ENCODE assay signal across 1 cellular context in the genomic region with DNA sequence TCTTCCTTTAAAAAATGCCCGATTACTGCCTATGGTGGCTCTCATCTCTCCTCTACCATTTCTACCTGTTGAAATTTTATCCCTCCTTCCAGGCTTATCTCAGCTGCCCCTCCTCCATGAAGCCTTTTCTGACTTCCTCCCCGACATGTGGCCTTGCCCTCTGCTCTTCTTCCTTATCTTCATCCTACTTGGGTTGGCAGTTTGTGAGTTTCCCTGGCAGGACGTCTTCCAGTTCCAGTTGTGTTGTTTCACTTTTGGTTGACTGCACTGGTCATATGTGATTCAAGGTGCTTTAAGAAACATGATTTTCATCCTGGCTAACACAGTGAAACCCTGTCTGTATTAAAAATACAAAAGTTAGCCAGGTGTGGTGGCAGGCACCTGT.
TF ChIP-seq lines count a peak whose summit lies in the region.

No MANE protein-coding gene starts in this region.

TF ChIP-seq in GM23338, 12 proteins besides CTCF, POLR2A, EP300 and RAD21 (continued from another document):
- TF ChIP-seq, protein P1, sequence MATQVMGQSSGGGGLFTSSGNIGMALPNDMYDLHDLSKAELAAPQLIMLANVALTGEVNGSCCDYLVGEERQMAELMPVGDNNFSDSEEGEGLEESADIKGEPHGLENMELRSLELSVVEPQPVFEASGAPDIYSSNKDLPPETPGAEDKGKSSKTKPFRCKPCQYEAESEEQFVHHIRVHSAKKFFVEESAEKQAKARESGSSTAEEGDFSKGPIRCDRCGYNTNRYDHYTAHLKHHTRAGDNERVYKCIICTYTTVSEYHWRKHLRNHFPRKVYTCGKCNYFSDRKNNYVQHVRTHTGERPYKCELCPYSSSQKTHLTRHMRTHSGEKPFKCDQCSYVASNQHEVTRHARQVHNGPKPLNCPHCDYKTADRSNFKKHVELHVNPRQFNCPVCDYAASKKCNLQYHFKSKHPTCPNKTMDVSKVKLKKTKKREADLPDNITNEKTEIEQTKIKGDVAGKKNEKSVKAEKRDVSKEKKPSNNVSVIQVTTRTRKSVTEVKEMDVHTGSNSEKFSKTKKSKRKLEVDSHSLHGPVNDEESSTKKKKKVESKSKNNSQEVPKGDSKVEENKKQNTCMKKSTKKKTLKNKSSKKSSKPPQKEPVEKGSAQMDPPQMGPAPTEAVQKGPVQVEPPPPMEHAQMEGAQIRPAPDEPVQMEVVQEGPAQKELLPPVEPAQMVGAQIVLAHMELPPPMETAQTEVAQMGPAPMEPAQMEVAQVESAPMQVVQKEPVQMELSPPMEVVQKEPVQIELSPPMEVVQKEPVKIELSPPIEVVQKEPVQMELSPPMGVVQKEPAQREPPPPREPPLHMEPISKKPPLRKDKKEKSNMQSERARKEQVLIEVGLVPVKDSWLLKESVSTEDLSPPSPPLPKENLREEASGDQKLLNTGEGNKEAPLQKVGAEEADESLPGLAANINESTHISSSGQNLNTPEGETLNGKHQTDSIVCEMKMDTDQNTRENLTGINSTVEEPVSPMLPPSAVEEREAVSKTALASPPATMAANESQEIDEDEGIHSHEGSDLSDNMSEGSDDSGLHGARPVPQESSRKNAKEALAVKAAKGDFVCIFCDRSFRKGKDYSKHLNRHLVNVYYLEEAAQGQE (IDR thresholded peaks at IDR 0.05; ENCODE audit: unreplicated experiment) = no peak
- TF ChIP-seq CREB1 (CRISPR knock-in tag; IDR thresholded peaks at IDR 0.05; ENCODE audit: low read depth) (no peak), JUNB (IDR thresholded peaks at IDR 0.05; ENCODE audit: unreplicated experiment) (no peak), POLR2AphosphoS5 (IDR thresholded peaks at IDR 0.05; ENCODE audit: low read depth) (no peak), ZNF114 (CRISPR knock-in tag; IDR thresholded peaks at IDR 0.05) (no peak), NANOG (IDR thresholded peaks at IDR 0.05; ENCODE audit: borderline replicate concordance) (no peak), ZNF331 (CRISPR knock-in tag; IDR thresholded peaks at IDR 0.05; ENCODE audit: low read depth) (no peak), EZH2phosphoT487 (IDR thresholded peaks at IDR 0.05; ENCODE audit: unreplicated experiment) (no peak), EZH2 (IDR thresholded peaks at IDR 0.05; ENCODE audit: low read depth, unreplicated experiment) (no peak)
- TF ChIP-seq, protein P2, sequence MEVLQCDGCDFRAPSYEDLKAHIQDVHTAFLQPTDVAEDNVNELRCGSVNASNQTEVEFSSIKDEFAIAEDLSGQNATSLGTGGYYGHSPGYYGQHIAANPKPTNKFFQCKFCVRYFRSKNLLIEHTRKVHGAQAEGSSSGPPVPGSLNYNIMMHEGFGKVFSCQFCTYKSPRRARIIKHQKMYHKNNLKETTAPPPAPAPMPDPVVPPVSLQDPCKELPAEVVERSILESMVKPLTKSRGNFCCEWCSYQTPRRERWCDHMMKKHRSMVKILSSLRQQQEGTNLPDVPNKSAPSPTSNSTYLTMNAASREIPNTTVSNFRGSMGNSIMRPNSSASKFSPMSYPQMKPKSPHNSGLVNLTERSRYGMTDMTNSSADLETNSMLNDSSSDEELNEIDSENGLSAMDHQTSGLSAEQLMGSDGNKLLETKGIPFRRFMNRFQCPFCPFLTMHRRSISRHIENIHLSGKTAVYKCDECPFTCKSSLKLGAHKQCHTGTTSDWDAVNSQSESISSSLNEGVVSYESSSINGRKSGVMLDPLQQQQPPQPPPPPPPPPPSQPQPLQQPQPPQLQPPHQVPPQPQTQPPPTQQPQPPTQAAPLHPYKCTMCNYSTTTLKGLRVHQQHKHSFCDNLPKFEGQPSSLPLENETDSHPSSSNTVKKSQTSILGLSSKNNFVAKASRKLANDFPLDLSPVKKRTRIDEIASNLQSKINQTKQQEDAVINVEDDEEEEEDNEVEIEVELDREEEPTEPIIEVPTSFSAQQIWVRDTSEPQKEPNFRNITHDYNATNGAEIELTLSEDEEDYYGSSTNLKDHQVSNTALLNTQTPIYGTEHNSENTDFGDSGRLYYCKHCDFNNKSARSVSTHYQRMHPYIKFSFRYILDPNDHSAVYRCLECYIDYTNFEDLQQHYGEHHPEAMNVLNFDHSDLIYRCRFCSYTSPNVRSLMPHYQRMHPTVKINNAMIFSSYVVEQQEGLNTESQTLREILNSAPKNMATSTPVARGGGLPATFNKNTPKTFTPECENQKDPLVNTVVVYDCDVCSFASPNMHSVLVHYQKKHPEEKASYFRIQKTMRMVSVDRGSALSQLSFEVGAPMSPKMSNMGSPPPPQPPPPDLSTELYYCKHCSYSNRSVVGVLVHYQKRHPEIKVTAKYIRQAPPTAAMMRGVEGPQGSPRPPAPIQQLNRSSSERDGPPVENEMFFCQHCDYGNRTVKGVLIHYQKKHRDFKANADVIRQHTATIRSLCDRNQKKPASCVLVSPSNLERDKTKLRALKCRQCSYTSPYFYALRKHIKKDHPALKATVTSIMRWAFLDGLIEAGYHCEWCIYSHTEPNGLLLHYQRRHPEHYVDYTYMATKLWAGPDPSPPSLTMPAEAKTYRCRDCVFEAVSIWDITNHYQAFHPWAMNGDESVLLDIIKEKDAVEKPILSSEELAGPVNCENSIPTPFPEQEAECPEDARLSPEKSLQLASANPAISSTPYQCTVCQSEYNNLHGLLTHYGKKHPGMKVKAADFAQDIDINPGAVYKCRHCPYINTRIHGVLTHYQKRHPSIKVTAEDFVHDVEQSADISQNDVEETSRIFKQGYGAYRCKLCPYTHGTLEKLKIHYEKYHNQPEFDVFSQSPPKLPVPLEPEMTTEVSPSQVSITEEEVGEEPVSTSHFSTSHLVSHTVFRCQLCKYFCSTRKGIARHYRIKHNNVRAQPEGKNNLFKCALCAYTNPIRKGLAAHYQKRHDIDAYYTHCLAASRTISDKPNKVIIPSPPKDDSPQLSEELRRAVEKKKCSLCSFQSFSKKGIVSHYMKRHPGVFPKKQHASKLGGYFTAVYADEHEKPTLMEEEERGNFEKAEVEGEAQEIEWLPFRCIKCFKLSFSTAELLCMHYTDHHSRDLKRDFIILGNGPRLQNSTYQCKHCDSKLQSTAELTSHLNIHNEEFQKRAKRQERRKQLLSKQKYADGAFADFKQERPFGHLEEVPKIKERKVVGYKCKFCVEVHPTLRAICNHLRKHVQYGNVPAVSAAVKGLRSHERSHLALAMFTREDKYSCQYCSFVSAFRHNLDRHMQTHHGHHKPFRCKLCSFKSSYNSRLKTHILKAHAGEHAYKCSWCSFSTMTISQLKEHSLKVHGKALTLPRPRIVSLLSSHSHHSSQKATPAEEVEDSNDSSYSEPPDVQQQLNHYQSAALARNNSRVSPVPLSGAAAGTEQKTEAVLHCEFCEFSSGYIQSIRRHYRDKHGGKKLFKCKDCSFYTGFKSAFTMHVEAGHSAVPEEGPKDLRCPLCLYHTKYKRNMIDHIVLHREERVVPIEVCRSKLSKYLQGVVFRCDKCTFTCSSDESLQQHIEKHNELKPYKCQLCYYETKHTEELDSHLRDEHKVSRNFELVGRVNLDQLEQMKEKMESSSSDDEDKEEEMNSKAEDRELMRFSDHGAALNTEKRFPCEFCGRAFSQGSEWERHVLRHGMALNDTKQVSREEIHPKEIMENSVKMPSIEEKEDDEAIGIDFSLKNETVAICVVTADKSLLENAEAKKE (CRISPR knock-in tag; IDR thresholded peaks at IDR 0.05) = no peak
- TF ChIP-seq, protein P3, sequence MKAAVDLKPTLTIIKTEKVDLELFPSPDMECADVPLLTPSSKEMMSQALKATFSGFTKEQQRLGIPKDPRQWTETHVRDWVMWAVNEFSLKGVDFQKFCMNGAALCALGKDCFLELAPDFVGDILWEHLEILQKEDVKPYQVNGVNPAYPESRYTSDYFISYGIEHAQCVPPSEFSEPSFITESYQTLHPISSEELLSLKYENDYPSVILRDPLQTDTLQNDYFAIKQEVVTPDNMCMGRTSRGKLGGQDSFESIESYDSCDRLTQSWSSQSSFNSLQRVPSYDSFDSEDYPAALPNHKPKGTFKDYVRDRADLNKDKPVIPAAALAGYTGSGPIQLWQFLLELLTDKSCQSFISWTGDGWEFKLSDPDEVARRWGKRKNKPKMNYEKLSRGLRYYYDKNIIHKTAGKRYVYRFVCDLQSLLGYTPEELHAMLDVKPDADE (IDR thresholded peaks at IDR 0.05) = no peak
